ENCODE assay signal across 8 cellular contexts in the genomic region with DNA sequence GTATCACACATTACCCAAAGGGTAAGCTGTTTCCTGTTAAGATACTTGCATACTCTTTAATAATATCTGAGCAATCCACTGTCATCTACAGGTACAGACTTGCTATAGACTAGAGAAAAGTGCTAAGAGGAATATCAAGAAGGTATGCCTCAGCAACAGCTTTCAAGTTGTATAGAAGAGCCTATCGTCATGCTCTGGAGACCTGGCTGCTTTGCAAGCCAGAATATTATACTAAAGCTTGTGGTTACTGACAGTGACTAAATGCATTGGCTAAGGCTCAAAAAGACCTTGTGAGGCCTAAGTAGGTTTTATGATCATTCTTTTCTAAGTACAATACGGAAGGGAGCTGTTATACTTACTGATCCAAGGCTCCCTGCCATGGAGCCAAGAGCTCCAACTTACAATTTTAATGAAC. TPM values are rescaled to one million over a fixed set of nuclear protein-coding genes. Genes with fewer than 3 reads are reported as not detected.
DNase-seq lines count a peak whose midpoint lies in the region; ATAC-seq and TF ChIP-seq lines count a peak whose summit lies in the region.

No MANE protein-coding gene starts in this region.

- CTCF ChIA-PET in GM10248 (lab: Yijun Ruan, JAX) = interaction anchor here (1.1 to 1.6 kb wide), 3 partner anchors 9 to 28 kb away, joined by 3 to 6 read pairs (median 4); no protein-coding TSS in a partner anchor

- intact Hi-C loops in adrenal gland (cut with DNase I) = no loop called here

- ATAC-seq in GM21576 (IDR thresholded peaks at IDR 0.05; ENCODE audit: unreplicated experiment) = peak; percentile 87

- 14 to 36% (median 20%) methylated on average over 1 to 2 of the region's 2 CpGs for WGBS in adrenal gland, 4 donors

- no peaks in the 10 kb centered on the region for H3K27me3 ChIP-seq in adrenal gland

- POLR2A ChIA-PET in GM10248 (lab: Yijun Ruan, JAX) = no interaction called here

- DNase-seq in GM10248 (ENCODE audit: extremely low spot score) = peak; percentile 14
- peak; percentile 72 for DNase-seq in Jurkat, Clone E6-1 (ENCODE audit: low read depth, low spot score)
- DNase-seq in adrenal gland = peak in 1 of 7 donors; percentile 11
- DNase-seq in renal cortical epithelial cell (ENCODE audit: low read depth) = peak; percentile 90
- DNase-seq in occipital lobe (lab: John Stamatoyannopoulos, UW) = no peak
- no peak for DNase-seq in hepatic stellate cell (ENCODE audit: low spot score)
- no peak for DNase-seq in NCI-H524 (lab: John Stamatoyannopoulos, UW)

- peak overlapping the region in 3 of 5 donors; percentile 14 to 43 (median 17) for H3K27ac ChIP-seq in adrenal gland

- H3K36me3 ChIP-seq in adrenal gland (replicated peaks in 1 of 2) = peaks cover 0 to 12% of the 10 kb centered on the region in 2 donors

- no peaks in the 10 kb centered on the region for H3K9me3 ChIP-seq in adrenal gland (replicated peaks in 1 of 3)

- peak in 1 of 2 donors; percentile 18 for TF ChIP-seq POLR2A in adrenal gland (IDR thresholded peaks at IDR 0.05)

- TF ChIP-seq CTCF in GM10248 (IDR thresholded peaks at IDR 0.05; ENCODE audit: control extremely low read depth, extremely low read depth, low read depth, missing control alignments) = no peak
- TF ChIP-seq CTCF in adrenal gland (IDR thresholded peaks at IDR 0.05) = no peak

- peak overlapping the region; percentile 34 for H3K4me3 ChIP-seq in Jurkat, Clone E6-1 (ENCODE audit: low read length)
- H3K4me3 ChIP-seq in adrenal gland = no peak overlapping the region

- peaks cover 0 to 11% of the 10 kb centered on the region in 2 donors for H3K4me1 ChIP-seq in adrenal gland (replicated peaks in 1 of 2)

RNA-seq across cellular contexts. Expression of a gene that starts 11.3 kb away (rescaled TPM):
- polyA plus RNA-seq in Jurkat, Clone E6-1 (2012; ENCODE audit: insufficient read depth, insufficient read length) = 30.5 TPM
- total RNA-seq in adrenal gland (100 to 1,000 TPM; 127 to 206 (median 175) TPM), renal cortical epithelial cell (183 and 243 TPM in 2 replicates), occipital lobe (48.8 TPM)
- 100 to 1,000 TPM in 1 of 3 donors, 10 to 100 TPM in 2; 15.8 to 192 (median 20.7) TPM for polyA plus RNA-seq in adrenal gland

Comparison
In these comparisons a context has a peak if more than half of its experiments do, and no peak if none do; other contexts are left out.
1. DNase-seq: peak in GM10248 (single experiment), Jurkat, Clone E6-1 (single experiment) and renal cortical epithelial cell (single experiment); none in occipital lobe (single experiment), hepatic stellate cell (single experiment) and NCI-H524 (0 of 2).